In genomic region chr4:48044298-48044697, GRCh38 we compare ENCODE assay signal across 20 cellular contexts. TPM values are rescaled to one million over a fixed set of nuclear protein-coding genes. Genes with fewer than 3 reads are reported as not detected.
"Had no signal": no experiment of that assay in that cellular context is flagged by ENCODE, and none has a peak within 500 bp of the region (broad histone marks: within the 10 kb centered on the region; RNA-seq: fewer than 3 reads in every experiment).

No MANE protein-coding gene starts in this region.

- H3K79me2 ChIP-seq: hepatocyte had no signal

- H3K4me2 ChIP-seq: neural progenitor cell had no signal

- H3K36me3 Mint-ChIP-seq: naive thymus-derived CD8-positive, alpha-beta T cell; neural progenitor cell had no signal

- ATAC-seq: left lobe of liver; naive thymus-derived CD8-positive, alpha-beta T cell; right cardiac atrium had no signal

- H3K27ac ChIP-seq: coronary artery, neural progenitor cell, ovary had no signal

- DNase-seq: effector CD4-positive, alpha-beta T cell; foreskin melanocyte; head of caudate nucleus; islet precursor cell; mammary epithelial cell; naive thymus-derived CD8-positive, alpha-beta T cell; nucleus accumbens; ovary; right cardiac atrium; small intestine; stimulated activated CD4-positive, alpha-beta T cell treated with anti-CD3 and anti-CD28 coated beads, Interleukin-12 subunit alpha, Interleukin-12 subunit beta, amount 100 ng/mL, for 4 hours; stimulated activated CD4-positive, alpha-beta T cell treated with anti-CD3 and anti-CD28 coated beads, Interleukin-2, amount 100 ng/mL, for 48 hours; stimulated activated naive CD4-positive, alpha-beta T cell treated with Interleukin-2 at 50 U/mL for 16 hours; trophoblast cell had no signal

- H3K4me3 ChIP-seq: coronary artery, hepatocyte, neural progenitor cell, ovary had no signal

- H3K36me3 ChIP-seq: neural progenitor cell, ovary had no signal

- H2AFZ ChIP-seq: hepatocyte, neural progenitor cell had no signal

- H3K27me3 ChIP-seq: hepatocyte, neural progenitor cell, ovary had no signal

- H3K9ac ChIP-seq: neural progenitor cell had no signal

- H3K27ac Mint-ChIP-seq: neural progenitor cell had no signal

- H3K4me3 Mint-ChIP-seq: naive thymus-derived CD8-positive, alpha-beta T cell; neural progenitor cell had no signal

- H3K9me3 ChIP-seq: ovary had no signal

- H3K9me3 Mint-ChIP-seq: naive thymus-derived CD8-positive, alpha-beta T cell; neural progenitor cell had no signal

RNA-seq across cellular contexts. Expression of gene CNGA1, which starts 27.8 kb away (rescaled TPM):
- total RNA-seq: dermis microvascular lymphatic vessel endothelial cell; mononuclear cell; naive thymus-derived CD8-positive, alpha-beta T cell had no signal
